ENCODE assay signal across 6 cellular contexts in genomic region chr17:75869282-75870141, GRCh38. TPM values are rescaled to one million over a fixed set of nuclear protein-coding genes. Genes with fewer than 3 reads are reported as not detected.
DNase-seq lines count a peak whose midpoint lies in the region; ATAC-seq and TF ChIP-seq lines count a peak whose summit lies in the region.

No MANE protein-coding gene starts in this region.

- no peaks in the 10 kb centered on the region for H3K79me2 ChIP-seq in Karpas-422 (ENCODE audit: low read length)

- H3K9me2 ChIP-seq in Karpas-422 (replicated peaks; ENCODE audit: insufficient read depth, low read length) = no peaks in the 10 kb centered on the region

- peak in 1 of 2 donors; percentile 6 for ATAC-seq in lower lobe of right lung

- H3K27ac ChIP-seq in AG04450 (ENCODE audit: low read depth, low read length) (peak overlapping the region; percentile 91), angular gyrus (ENCODE audit: low read depth, low read length) (peak overlapping the region; percentile 93), lower lobe of right lung (peak overlapping the region; percentile 83), Karpas-422 (ENCODE audit: low read length) (no peak overlapping the region)

- no peak overlapping the region for H3K9ac ChIP-seq in Karpas-422 (ENCODE audit: low read length)

- H3K4me1 ChIP-seq in lower lobe of right lung (peaks cover 52% of the 10 kb centered on the region), Karpas-422 (ENCODE audit: low read length) (peaks cover 3% of the 10 kb centered on the region)

- peaks cover 10% of the 10 kb centered on the region for H3K36me3 ChIP-seq in lower lobe of right lung
- H3K36me3 ChIP-seq in Karpas-422 (ENCODE audit: insufficient read depth, low read length) = no peaks in the 10 kb centered on the region

- no peaks in the 10 kb centered on the region for H4K20me1 ChIP-seq in Karpas-422 (ENCODE audit: insufficient read depth, low read depth, low read length)

- H3K9me3 ChIP-seq in AG04450 (ENCODE audit: control insufficient read depth, insufficient read depth, low read length) (no peaks in the 10 kb centered on the region), lower lobe of right lung (no peaks in the 10 kb centered on the region), Karpas-422 (ENCODE audit: low read length) (no peaks in the 10 kb centered on the region)

- DNase-seq in AG04450 (ENCODE audit: low read depth, low spot score) = no peak
- DNase-seq in lower lobe of right lung = no peak
- no peak for DNase-seq in SHP77 (lab: John Stamatoyannopoulos, UW)
- no peak for DNase-seq in 8988T
- DNase-seq in Karpas-422 = no peak

- TF ChIP-seq CTCF in AG04450 (IDR thresholded peaks at IDR 0.05; ENCODE audit: low read depth, low read length) (no peak), lower lobe of right lung (IDR thresholded peaks at IDR 0.05) (no peak)

- POLR2A ChIA-PET in AG04450 (lab: Yijun Ruan, JAX) = interaction anchor here (1.0 to 2.0 kb wide), 2 partner anchors 14 to 89 kb away, joined by 5 to 7 read pairs; partner anchors contain the start of gene WBP2

- H2AFZ ChIP-seq in Karpas-422 (ENCODE audit: low read length) = no peak overlapping the region

- peak overlapping the region; percentile 37 for H3K4me3 ChIP-seq in AG04450 (ENCODE audit: low read depth, low read length)
- H3K4me3 ChIP-seq in lower lobe of right lung = peak overlapping the region; percentile 27
- no peak overlapping the region for H3K4me3 ChIP-seq in Karpas-422 (ENCODE audit: low read length)

- H3K4me2 ChIP-seq in Karpas-422 (ENCODE audit: low read depth, low read length, poor library complexity, severe bottlenecking) = no peak overlapping the region

- intact Hi-C loops in lower lobe of right lung (cut with DNase I) = no loop called here

- H3K27me3 ChIP-seq in AG04450 (ENCODE audit: control insufficient read depth, insufficient read depth, low read length) (no peaks in the 10 kb centered on the region), lower lobe of right lung (ENCODE audit: low read depth) (no peaks in the 10 kb centered on the region), Karpas-422 (ENCODE audit: low read length) (no peaks in the 10 kb centered on the region)

- CTCF ChIA-PET in AG04450 (lab: Charles Lee) = interaction anchor here (0.6 to 1.0 kb wide), 3 partner anchors 8 to 9 kb away, joined by 3 to 4 read pairs (median 3); partner anchors contain the start of gene TRIM47

RNA-seq across cellular contexts. Expression of gene TRIM47, which starts 8.9 kb away (rescaled TPM):
- polyA plus RNA-seq in AG04450 (2011; rRNA removed) = 5.7 and 9.2 TPM in 2 replicates
- polyA minus RNA-seq in AG04450 (2011; rRNA and poly(A)+ RNA removed) = 8.8 and 13.8 TPM in 2 replicates
- total RNA-seq in lower lobe of right lung = 21.0 TPM
- 7.9 and 16.4 TPM in 2 replicates for total RNA-seq in Karpas-422 (2014; rRNA removed; shearing (Covaris generic); ENCODE audit: low replicate concordance)

RNA-seq across cellular contexts. Expression of gene WBP2, which starts 14.4 kb away (rescaled TPM):
- polyA plus RNA-seq in AG04450 (2011; rRNA removed) = 33.3 and 35.3 TPM in 2 replicates
- 30.2 and 36.0 TPM in 2 replicates for polyA minus RNA-seq in AG04450 (2011; rRNA and poly(A)+ RNA removed)
- total RNA-seq in lower lobe of right lung = 145 TPM
- total RNA-seq in Karpas-422 (2014; rRNA removed; shearing (Covaris generic); ENCODE audit: low replicate concordance) = 27.9 and 42.7 TPM in 2 replicates

RNA-seq across cellular contexts. Expression of gene UNC13D, which starts 25.3 kb away (rescaled TPM):
- 0.11 and 0.16 TPM in 2 replicates for polyA plus RNA-seq in AG04450 (2011; rRNA removed)
- 0.14 and 0.56 TPM in 2 replicates for polyA minus RNA-seq in AG04450 (2011; rRNA and poly(A)+ RNA removed)
- 118 TPM for total RNA-seq in lower lobe of right lung
- total RNA-seq in Karpas-422 (2014; rRNA removed; shearing (Covaris generic); ENCODE audit: low replicate concordance) = 30.9 and 52.5 TPM in 2 replicates

RNA-seq across cellular contexts. Expression of gene TRIM65, which starts 27.2 kb away (rescaled TPM):
- polyA plus RNA-seq in AG04450 (2011; rRNA removed) = 6.5 and 8.7 TPM in 2 replicates
- 6.3 and 8.6 TPM in 2 replicates for polyA minus RNA-seq in AG04450 (2011; rRNA and poly(A)+ RNA removed)
- total RNA-seq in lower lobe of right lung = 32.4 TPM
- 18.4 and 39.5 TPM in 2 replicates for total RNA-seq in Karpas-422 (2014; rRNA removed; shearing (Covaris generic); ENCODE audit: low replicate concordance)

RNA-seq across cellular contexts. Expression of gene MRPL38, which starts 35.2 kb away (rescaled TPM):
- polyA plus RNA-seq in AG04450 (2011; rRNA removed) = 16.6 and 21.9 TPM in 2 replicates
- polyA minus RNA-seq in AG04450 (2011; rRNA and poly(A)+ RNA removed) = 21.9 and 33.7 TPM in 2 replicates
- total RNA-seq in lower lobe of right lung = 68.9 TPM
- total RNA-seq in Karpas-422 (2014; rRNA removed; shearing (Covaris generic); ENCODE audit: low replicate concordance) = 33.5 and 42.7 TPM in 2 replicates
